In genomic region chr1:107251839-107252238, GRCh38 we compare ENCODE assay signal across 1 cellular context.
TF ChIP-seq lines count a peak whose summit lies in the region.

No MANE protein-coding gene starts in this region.

TF ChIP-seq in GM12878, 131 proteins besides CTCF, POLR2A, EP300 and RAD21 (continued from another document):
- TF ChIP-seq, protein P1, sequence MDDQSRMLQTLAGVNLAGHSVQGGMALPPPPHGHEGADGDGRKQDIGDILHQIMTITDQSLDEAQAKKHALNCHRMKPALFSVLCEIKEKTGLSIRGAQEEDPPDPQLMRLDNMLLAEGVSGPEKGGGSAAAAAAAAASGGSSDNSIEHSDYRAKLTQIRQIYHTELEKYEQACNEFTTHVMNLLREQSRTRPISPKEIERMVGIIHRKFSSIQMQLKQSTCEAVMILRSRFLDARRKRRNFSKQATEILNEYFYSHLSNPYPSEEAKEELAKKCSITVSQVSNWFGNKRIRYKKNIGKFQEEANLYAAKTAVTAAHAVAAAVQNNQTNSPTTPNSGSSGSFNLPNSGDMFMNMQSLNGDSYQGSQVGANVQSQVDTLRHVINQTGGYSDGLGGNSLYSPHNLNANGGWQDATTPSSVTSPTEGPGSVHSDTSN (IDR thresholded peaks at IDR 0.05; ENCODE audit: insufficient replicate concordance, low read depth, low read length): no peak
- TF ChIP-seq KAT2A (conservative IDR thresholded peaks at IDR 0.05; ENCODE audit: control insufficient read depth, low read depth, low read length): no peak
- TF ChIP-seq POU2F2 (IDR thresholded peaks at IDR 0.05; ENCODE audit: borderline replicate concordance, low read depth, low read length): no peak
- TF ChIP-seq BRCA1 (IDR thresholded peaks at IDR 0.05; ENCODE audit: low read depth, low read length): no peak
- no peak for TF ChIP-seq CEBPZ (IDR thresholded peaks at IDR 0.05; ENCODE audit: low read depth, low read length)
- TF ChIP-seq MTA3 (IDR thresholded peaks at IDR 0.05; ENCODE audit: borderline replicate concordance, low read length): no peak
- TF ChIP-seq PAX8 (IDR thresholded peaks at IDR 0.05): no peak
- no peak for TF ChIP-seq SUPT20H (IDR thresholded peaks at IDR 0.05; ENCODE audit: borderline replicate concordance, control insufficient read depth, low read depth, low read length)
